ENCODE assay signal across 16 cellular contexts in genomic region chr3:97996988-97997387, GRCh38.
"Had no signal": no experiment of that assay in that cellular context is flagged by ENCODE, and none has a peak within 500 bp of the region (broad histone marks: within the 10 kb centered on the region; RNA-seq: fewer than 3 reads in every experiment).

No MANE protein-coding gene starts in this region.

- H3K36me3 ChIP-seq: breast epithelium, neutrophil, right atrium auricular region, thyroid gland, uterus had no signal

- H3K27ac ChIP-seq: breast epithelium, dorsolateral prefrontal cortex, neutrophil, right atrium auricular region, thyroid gland, uterus had no signal

- H3K4me1 ChIP-seq: breast epithelium, right atrium auricular region, uterus had no signal

- ATAC-seq: left cardiac atrium; naive thymus-derived CD4-positive, alpha-beta T cell had no signal

- H3K27me3 ChIP-seq: breast epithelium, dorsolateral prefrontal cortex, neutrophil, right atrium auricular region, thyroid gland, uterus had no signal

- H3K4me3 ChIP-seq: breast epithelium, dorsolateral prefrontal cortex, lung, right atrium auricular region, thyroid gland, uterus had no signal

- H3K9me3 ChIP-seq: breast epithelium, neutrophil, right atrium auricular region, thyroid gland, uterus had no signal

- DNase-seq: activated CD4-positive, alpha-beta memory T cell treated with anti-CD3 and anti-CD28 coated beads for 36 hours; activated CD4-positive, CD25-positive, alpha-beta regulatory T cell treated with anti-CD3 and anti-CD28 coated beads, Interleukin-2, amount 50 U/mL, for 72 hours; activated naive CD4-positive, alpha-beta T cell; aorta; dorsolateral prefrontal cortex; glutamatergic neuron; left cardiac atrium; naive thymus-derived CD4-positive, alpha-beta T cell; posterior cingulate gyrus; small intestine; thyroid gland; uterus had no signal
